In the genomic region with DNA sequence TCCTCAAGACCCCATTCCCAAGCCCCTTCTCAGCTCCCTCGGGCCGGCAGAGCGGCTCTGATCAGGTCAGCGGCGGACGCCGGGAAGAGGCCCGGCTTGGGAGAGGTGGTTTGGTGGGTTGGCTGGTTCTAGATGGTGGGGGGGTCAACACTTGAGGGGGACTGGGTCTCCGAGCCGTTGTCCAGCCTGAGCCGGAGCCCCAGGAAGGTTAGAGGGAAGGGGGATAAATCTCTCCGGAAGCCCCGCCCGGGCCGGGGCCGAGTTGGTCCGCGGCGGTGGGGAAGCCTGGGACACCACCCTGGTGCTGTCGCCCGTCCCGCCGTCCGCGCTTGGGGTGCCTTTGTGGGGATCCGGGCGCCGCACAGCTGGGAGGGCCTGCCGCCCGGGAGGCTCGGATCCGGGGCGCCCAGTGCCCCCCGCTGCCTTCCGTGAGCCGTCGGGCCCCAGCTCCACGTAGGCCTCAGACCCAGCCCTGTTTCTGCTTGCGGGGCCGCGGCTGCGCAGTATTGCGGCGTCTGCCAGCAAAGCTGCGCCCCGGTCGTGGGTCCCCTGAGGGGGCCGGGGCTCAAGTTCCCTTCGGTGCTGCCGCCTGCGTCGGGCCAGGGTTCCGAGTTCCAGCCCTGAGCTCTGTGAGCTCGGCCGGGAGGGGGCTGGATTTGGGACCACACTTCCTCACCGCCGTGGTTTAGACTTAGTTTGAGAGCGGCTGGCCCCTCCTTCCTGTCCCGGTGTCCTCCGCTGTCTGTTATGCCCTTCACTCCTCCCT, we compare ENCODE assay signal across 1 cellular context.
TF ChIP-seq lines count a peak whose summit lies in the region.

No MANE protein-coding gene starts in this region.

TF ChIP-seq in HEK293, 187 proteins besides CTCF, POLR2A, EP300 and RAD21 (continued from another document and continues in another):
- TF ChIP-seq, protein P1, sequence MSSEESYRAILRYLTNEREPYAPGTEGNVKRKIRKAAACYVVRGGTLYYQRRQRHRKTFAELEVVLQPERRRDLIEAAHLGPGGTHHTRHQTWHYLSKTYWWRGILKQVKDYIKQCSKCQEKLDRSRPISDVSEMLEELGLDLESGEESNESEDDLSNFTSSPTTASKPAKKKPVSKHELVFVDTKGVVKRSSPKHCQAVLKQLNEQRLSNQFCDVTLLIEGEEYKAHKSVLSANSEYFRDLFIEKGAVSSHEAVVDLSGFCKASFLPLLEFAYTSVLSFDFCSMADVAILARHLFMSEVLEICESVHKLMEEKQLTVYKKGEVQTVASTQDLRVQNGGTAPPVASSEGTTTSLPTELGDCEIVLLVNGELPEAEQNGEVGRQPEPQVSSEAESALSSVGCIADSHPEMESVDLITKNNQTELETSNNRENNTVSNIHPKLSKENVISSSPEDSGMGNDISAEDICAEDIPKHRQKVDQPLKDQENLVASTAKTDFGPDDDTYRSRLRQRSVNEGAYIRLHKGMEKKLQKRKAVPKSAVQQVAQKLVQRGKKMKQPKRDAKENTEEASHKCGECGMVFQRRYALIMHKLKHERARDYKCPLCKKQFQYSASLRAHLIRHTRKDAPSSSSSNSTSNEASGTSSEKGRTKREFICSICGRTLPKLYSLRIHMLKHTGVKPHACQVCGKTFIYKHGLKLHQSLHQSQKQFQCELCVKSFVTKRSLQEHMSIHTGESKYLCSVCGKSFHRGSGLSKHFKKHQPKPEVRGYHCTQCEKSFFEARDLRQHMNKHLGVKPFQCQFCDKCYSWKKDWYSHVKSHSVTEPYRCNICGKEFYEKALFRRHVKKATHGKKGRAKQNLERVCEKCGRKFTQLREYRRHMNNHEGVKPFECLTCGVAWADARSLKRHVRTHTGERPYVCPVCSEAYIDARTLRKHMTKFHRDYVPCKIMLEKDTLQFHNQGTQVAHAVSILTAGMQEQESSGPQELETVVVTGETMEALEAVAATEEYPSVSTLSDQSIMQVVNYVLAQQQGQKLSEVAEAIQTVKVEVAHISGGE (tag by site-specific recombination; conservative IDR thresholded peaks at IDR 0.05; ENCODE audit: low read depth): peak; percentile 90
- TF ChIP-seq SETDB1 (IDR thresholded peaks at IDR 0.05; ENCODE audit: insufficient read length, low read length) (no peak), ZNF558 (tag by site-specific recombination; IDR thresholded peaks at IDR 0.05) (no peak), ZBTB17 (tag by site-specific recombination; IDR thresholded peaks at IDR 0.05) (no peak; the same call in 1 of the 2 replicates), ZBTB8A (tag by site-specific recombination; IDR thresholded peaks at IDR 0.05) (peak; percentile 39; the same call in 1 of the 2 replicates), ZNF76 (tag by site-specific recombination; IDR thresholded peaks at IDR 0.05; ENCODE audit: borderline replicate concordance, low read depth) (peak; percentile 51; the same call in 1 of the 2 replicates), ZNF416 (tag by site-specific recombination; IDR thresholded peaks at IDR 0.05) (no peak), WT1 (tag by site-specific recombination; IDR thresholded peaks at IDR 0.05) (no peak), KLF8 (tag by site-specific recombination; IDR thresholded peaks at IDR 0.05) (no peak; the same call in 1 of the 2 replicates), ZFP3 (tag by site-specific recombination; IDR thresholded peaks at IDR 0.05; ENCODE audit: low read depth) (no peak), SP3 (tag by site-specific recombination; IDR thresholded peaks at IDR 0.05) (peak; percentile 13; the same call in 1 of the 2 replicates), ZBTB10 (tag by site-specific recombination; IDR thresholded peaks at IDR 0.05) (peak; percentile 77), ZNF48 (tag by site-specific recombination; IDR thresholded peaks at IDR 0.05) (no peak), BCL11B (tag by site-specific recombination; IDR thresholded peaks at IDR 0.05; ENCODE audit: low read depth) (no peak), ZFP69B (tag by site-specific recombination; IDR thresholded peaks at IDR 0.05) (peak; percentile 14; the same call in 1 of the 2 replicates), SP7 (tag by site-specific recombination; IDR thresholded peaks at IDR 0.05) (no peak; the same call in 1 of the 2 replicates), PATZ1 (tag by site-specific recombination; IDR thresholded peaks at IDR 0.05) (peak; percentile 83), BCL6B (tag by site-specific recombination; IDR thresholded peaks at IDR 0.05) (no peak), ZNF626 (tag by site-specific recombination; IDR thresholded peaks at IDR 0.05) (no peak), PRDM1 (tag by site-specific recombination; IDR thresholded peaks at IDR 0.05) (no peak), ZNF157 (tag by site-specific recombination; IDR thresholded peaks at IDR 0.05) (no peak), RBAK (tag by site-specific recombination; IDR thresholded peaks at IDR 0.05) (no peak), OSR2 (tag by site-specific recombination; IDR thresholded peaks at IDR 0.05) (no peak), ZSCAN30 (tag by site-specific recombination; IDR thresholded peaks at IDR 0.05) (no peak), MZF1 (tag by site-specific recombination; IDR thresholded peaks at IDR 0.05; ENCODE audit: borderline replicate concordance) (no peak), ZNF169 (tag by site-specific recombination; IDR thresholded peaks at IDR 0.05) (no peak), ZNF600 (tag by site-specific recombination; IDR thresholded peaks at IDR 0.05) (peak; percentile 90), ZSCAN16 (tag by site-specific recombination; IDR thresholded peaks at IDR 0.05) (no peak), FEZF1 (tag by site-specific recombination; IDR thresholded peaks at IDR 0.05) (no peak), ZNF791 (tag by site-specific recombination; IDR thresholded peaks at IDR 0.05) (no peak), ZNF776 (tag by site-specific recombination; IDR thresholded peaks at IDR 0.05; ENCODE audit: borderline replicate concordance) (no peak), ZNF585B (tag by site-specific recombination; IDR thresholded peaks at IDR 0.05) (no peak), ZNF140 (tag by site-specific recombination; IDR thresholded peaks at IDR 0.05) (no peak), ZNF223 (tag by site-specific recombination; IDR thresholded peaks at IDR 0.05) (no peak), ZNF366 (tag by site-specific recombination; conservative IDR thresholded peaks at IDR 0.05) (no peak), ZNF266 (tag by site-specific recombination; IDR thresholded peaks at IDR 0.05; ENCODE audit: low read depth) (no peak), ZNF433 (tag by site-specific recombination; IDR thresholded peaks at IDR 0.05; ENCODE audit: low read depth) (no peak), ZNF138 (tag by site-specific recombination; IDR thresholded peaks at IDR 0.05; ENCODE audit: borderline replicate concordance) (no peak), PRDM4 (tag by site-specific recombination; IDR thresholded peaks at IDR 0.05) (no peak), ZNF341 (tag by site-specific recombination; IDR thresholded peaks at IDR 0.05; ENCODE audit: low read depth) (peak; percentile 61; the same call in 1 of the 2 replicates), PRDM10 (tag by site-specific recombination; IDR thresholded peaks at IDR 0.05) (peak; percentile 57), HOXD13 (CRISPR knock-in tag; IDR thresholded peaks at IDR 0.05; ENCODE audit: borderline replicate concordance) (no peak)
- TF ChIP-seq, protein P2, sequence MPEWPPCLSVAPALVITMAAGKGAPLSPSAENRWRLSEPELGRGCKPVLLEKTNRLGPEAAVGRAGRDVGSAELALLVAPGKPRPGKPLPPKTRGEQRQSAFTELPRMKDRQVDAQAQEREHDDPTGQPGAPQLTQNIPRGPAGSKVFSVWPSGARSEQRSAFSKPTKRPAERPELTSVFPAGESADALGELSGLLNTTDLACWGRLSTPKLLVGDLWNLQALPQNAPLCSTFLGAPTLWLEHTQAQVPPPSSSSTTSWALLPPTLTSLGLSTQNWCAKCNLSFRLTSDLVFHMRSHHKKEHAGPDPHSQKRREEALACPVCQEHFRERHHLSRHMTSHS (tag by site-specific recombination; IDR thresholded peaks at IDR 0.05): no peak
